11 cellular contexts compared by ENCODE assay signal in the genomic region with DNA sequence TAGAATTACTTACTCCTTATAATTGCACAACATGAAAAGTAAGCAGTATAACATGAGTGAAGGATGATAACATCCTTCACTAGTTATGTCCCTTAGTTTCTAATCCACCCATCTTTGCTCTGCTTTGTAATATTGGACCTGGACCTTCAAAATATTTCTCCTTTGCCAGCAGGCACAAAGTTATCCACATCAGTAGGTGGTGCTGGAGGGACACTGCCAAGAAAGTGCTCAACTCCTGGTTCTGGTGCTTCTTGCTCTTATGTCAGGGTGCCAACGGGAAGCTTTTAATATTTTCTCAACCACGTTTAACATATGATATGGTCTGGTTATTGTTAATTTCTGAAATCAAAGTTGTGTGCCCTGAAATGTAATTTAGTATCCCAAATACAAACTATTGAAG. TPM values are rescaled to one million over a fixed set of nuclear protein-coding genes. Genes with fewer than 3 reads are reported as not detected.
A peak's percentile ranks its signal among the peaks of the same experiment; 100 is the strongest.
DNase-seq lines count a peak whose midpoint lies in the region; ATAC-seq and TF ChIP-seq lines count a peak whose summit lies in the region.
"Had no signal": no experiment of that assay in that cellular context is flagged by ENCODE, and none has a peak within 500 bp of the region (broad histone marks: within the 10 kb centered on the region; RNA-seq: fewer than 3 reads in every experiment).

No MANE protein-coding gene starts in this region.

- H3K36me3 Mint-ChIP-seq in type B pancreatic cell (peaks cover 18% of the 10 kb centered on the region), CD14-positive monocyte (peaks cover 34 to 35% of the 10 kb centered on the region in 2 donors)

- H3K4me1 ChIP-seq in cardiac muscle cell (ENCODE audit: low read depth), result no peaks in the 10 kb centered on the region

- H3K27me3 ChIP-seq in cardiac muscle cell, result no peaks in the 10 kb centered on the region

- no peaks in the 10 kb centered on the region for H3K4me1 Mint-ChIP-seq in type B pancreatic cell (ENCODE audit: unreplicated experiment)
- H3K4me1 Mint-ChIP-seq in CD14-positive monocyte, result peaks cover 6% of the 10 kb centered on the region

- no peak overlapping the region for H3K27ac ChIP-seq in cardiac muscle cell

- H3K27ac Mint-ChIP-seq in type B pancreatic cell (no peak overlapping the region), CD14-positive monocyte (no peak overlapping the region)

- intact Hi-C loops in cardiac septum (cut with DNase I), result loop anchor here (5.0 kb wide), 1 partner anchor 107 kb away; no protein-coding TSS in a partner anchor
- intact Hi-C loops in CD14-positive monocyte (cut with micrococcal nuclease), result no loop called here

- DNase-seq in cardiac muscle cell (ENCODE audit: low read depth in 1 of 2, low spot score in 1 of 2) (peak; percentile 23 to 42), cardiac septum (ENCODE audit: low spot score) (no peak), OCI-M1 (lab: John Stamatoyannopoulos, UW) (peak; percentile 40), fibroblast of peridontal ligament (ENCODE audit: extremely low read depth) (peak; percentile 67), type B pancreatic cell (ENCODE audit: extremely low spot score, unreplicated experiment) (no peak), CD14-positive monocyte (ENCODE audit: low spot score) (no peak)
- no peak for DNase-seq in activated effector memory CD4-positive, alpha-beta T cell treated with Interleukin-2 at 50 U/mL for 16 hours
- DNase-seq: activated CD4-positive, alpha-beta T cell treated with anti-CD3 and anti-CD28 coated beads, Interleukin-2, amount 50 U/mL, for 4 hours; GOT3; NCI-H187 had no signal

- no peak for ATAC-seq in HG03432 (IDR thresholded peaks at IDR 0.05; ENCODE audit: unreplicated experiment)

- no peaks in the 10 kb centered on the region for H3K9me3 ChIP-seq in cardiac muscle cell (ENCODE audit: low read depth)

- TF ChIP-seq CTCF in cardiac muscle cell (IDR thresholded peaks at IDR 0.05; ENCODE audit: low read depth, low read length) (peak; percentile 38), type B pancreatic cell (conservative IDR thresholded peaks at IDR 0.05) (peak; percentile 29), CD14-positive monocyte (IDR thresholded peaks at IDR 0.05) (no peak)

- no peaks in the 10 kb centered on the region for H3K9me3 Mint-ChIP-seq in type B pancreatic cell
- H3K9me3 Mint-ChIP-seq in CD14-positive monocyte, result no peaks in the 10 kb centered on the region

- H3K27me3 Mint-ChIP-seq in type B pancreatic cell (no peaks in the 10 kb centered on the region), CD14-positive monocyte (ENCODE audit: low read depth in 3 of 3) (no peaks in the 10 kb centered on the region)

- H3K4me3 ChIP-seq in cardiac muscle cell, result no peak overlapping the region

- H3K36me3 ChIP-seq in cardiac muscle cell, result peaks cover 71% of the 10 kb centered on the region

- H3K4me3 Mint-ChIP-seq in type B pancreatic cell (no peak overlapping the region), CD14-positive monocyte (no peak overlapping the region)

RNA-seq across cellular contexts. Expression of a gene that starts 49.1 kb away (rescaled TPM):
- 107 and 124 TPM in 2 replicates for total RNA-seq in cardiac muscle cell
- 90.8 and 109 TPM in 2 replicates for polyA plus RNA-seq in cardiac muscle cell
- 56.4 TPM for total RNA-seq in cardiac septum
- 69.2 and 96.0 TPM in 2 replicates for total RNA-seq in type B pancreatic cell (ENCODE audit: low replicate concordance)
- 10 to 100 TPM; 92.8 to 96.4 TPM for polyA plus RNA-seq in CD14-positive monocyte

Comparison
In these comparisons a context has a peak if more than half of its experiments do, and no peak if none do; other contexts are left out.
1. DNase-seq: peak in cardiac muscle cell (2 of 2), OCI-M1 (single experiment) and fibroblast of peridontal ligament (single experiment); none in cardiac septum (single experiment), type B pancreatic cell (single experiment), activated effector memory CD4-positive, alpha-beta T cell treated with Interleukin-2 at 50 U/mL for 16 hours (single experiment) and CD14-positive monocyte (single experiment).